18 cellular contexts compared by ENCODE assay signal in the genomic region with DNA sequence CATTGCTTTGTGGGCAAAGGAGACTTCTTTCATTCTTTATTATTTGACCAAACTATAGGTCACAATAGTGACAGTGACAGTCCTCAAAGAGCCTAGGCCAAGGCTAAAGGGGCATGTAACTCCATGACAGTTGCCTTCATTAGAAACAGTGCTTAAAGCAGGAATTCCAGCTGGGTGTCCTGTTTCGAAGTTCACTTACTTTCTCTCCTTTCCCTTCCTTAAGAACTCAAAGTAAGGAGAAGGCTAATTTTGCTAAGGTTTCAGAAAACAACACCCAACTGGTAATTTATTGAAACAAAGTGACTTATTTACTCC. TPM values are rescaled to one million over a fixed set of nuclear protein-coding genes. Genes with fewer than 3 reads are reported as not detected.
"Had no signal": no experiment of that assay in that cellular context is flagged by ENCODE, and none has a peak within 500 bp of the region (broad histone marks: within the 10 kb centered on the region; RNA-seq: fewer than 3 reads in every experiment).

No MANE protein-coding gene starts in this region.

- H3K36me3 Mint-ChIP-seq: activated naive CD8-positive, alpha-beta T cell; brain; naive B cell; stimulated activated effector memory CD8-positive, alpha-beta T cell treated with anti-CD3 and anti-CD28 coated beads, Interleukin-12 subunit alpha, Interleukin-12 subunit beta, amount 100 ng/mL, for 72 hours had no signal

- ATAC-seq: activated CD8-positive, alpha-beta T cell treated with anti-CD3 and anti-CD28 coated beads for 36 hours; activated T-cell treated with anti-CD3 and anti-CD28 coated beads, Interleukin-2, amount 50 U/mL, for 4 hours; foreskin keratinocyte; left colon; stimulated activated effector memory CD8-positive, alpha-beta T cell treated with anti-CD3 and anti-CD28 coated beads, Interleukin-12 subunit alpha, Interleukin-12 subunit beta, amount 100 ng/mL, for 72 hours; T-helper 17 cell had no signal

- H3K4me1 Mint-ChIP-seq: central memory CD8-positive, alpha-beta T cell; stimulated activated effector memory CD8-positive, alpha-beta T cell treated with anti-CD3 and anti-CD28 coated beads, Interleukin-12 subunit alpha, Interleukin-12 subunit beta, amount 100 ng/mL, for 72 hours; T-helper 17 cell had no signal

- H3K9me3 Mint-ChIP-seq: activated B cell treated with CpG ODN at 0.5 μM for 24 hours; activated CD8-positive, alpha-beta T cell treated with anti-CD3 and anti-CD28 coated beads for 36 hours; activated T-cell treated with anti-CD3 and anti-CD28 coated beads, Interleukin-2, amount 50 U/mL, for 4 hours; central memory CD8-positive, alpha-beta T cell; stimulated activated effector memory CD8-positive, alpha-beta T cell treated with anti-CD3 and anti-CD28 coated beads, Interleukin-12 subunit alpha, Interleukin-12 subunit beta, amount 100 ng/mL, for 72 hours had no signal

- H3K4me3 Mint-ChIP-seq: activated B cell treated with CpG ODN at 0.5 μM for 24 hours; activated CD8-positive, alpha-beta T cell treated with anti-CD3 and anti-CD28 coated beads for 36 hours; activated naive CD8-positive, alpha-beta T cell; activated T-cell treated with anti-CD3 and anti-CD28 coated beads, Interleukin-2, amount 50 U/mL, for 4 hours; brain; central memory CD8-positive, alpha-beta T cell; stimulated activated effector memory CD8-positive, alpha-beta T cell treated with anti-CD3 and anti-CD28 coated beads, Interleukin-12 subunit alpha, Interleukin-12 subunit beta, amount 100 ng/mL, for 72 hours; T-helper 17 cell had no signal

- H3K4me3 ChIP-seq: lung had no signal

- H3K4me1 ChIP-seq: foreskin keratinocyte had no signal

- H3K27ac Mint-ChIP-seq: activated B cell treated with CpG ODN at 0.5 μM for 24 hours; activated CD8-positive, alpha-beta T cell treated with anti-CD3 and anti-CD28 coated beads for 36 hours; activated naive CD8-positive, alpha-beta T cell; stimulated activated effector memory CD8-positive, alpha-beta T cell treated with anti-CD3 and anti-CD28 coated beads, Interleukin-12 subunit alpha, Interleukin-12 subunit beta, amount 100 ng/mL, for 72 hours; T-helper 17 cell had no signal

- DNase-seq: activated B cell treated with CpG ODN at 0.5 μM for 24 hours; activated CD4-positive, alpha-beta T cell treated with anti-CD3 and anti-CD28 coated beads for 48 hours; activated CD8-positive, alpha-beta T cell treated with anti-CD3 and anti-CD28 coated beads for 36 hours; activated gamma-delta T cell; activated T-cell treated with anti-CD3 and anti-CD28 coated beads, Interleukin-2, amount 50 U/mL, for 4 hours; amniotic stem cell; cortex of kidney; effector CD8-positive, alpha-beta T cell; foreskin keratinocyte; left colon; naive B cell; T-helper 17 cell; trophoblast cell had no signal

- H3K27ac ChIP-seq: foreskin keratinocyte had no signal

RNA-seq across cellular contexts. Expression of a gene that starts 48.1 kb away (rescaled TPM):
- total RNA-seq: activated B cell treated with CpG ODN at 0.5 μM for 24 hours; activated CD8-positive, alpha-beta T cell treated with anti-CD3 and anti-CD28 coated beads for 36 hours; foreskin keratinocyte had no signal
- polyA plus RNA-seq: foreskin keratinocyte had no signal
